1 cellular context compared by ENCODE assay signal in the genomic region with DNA sequence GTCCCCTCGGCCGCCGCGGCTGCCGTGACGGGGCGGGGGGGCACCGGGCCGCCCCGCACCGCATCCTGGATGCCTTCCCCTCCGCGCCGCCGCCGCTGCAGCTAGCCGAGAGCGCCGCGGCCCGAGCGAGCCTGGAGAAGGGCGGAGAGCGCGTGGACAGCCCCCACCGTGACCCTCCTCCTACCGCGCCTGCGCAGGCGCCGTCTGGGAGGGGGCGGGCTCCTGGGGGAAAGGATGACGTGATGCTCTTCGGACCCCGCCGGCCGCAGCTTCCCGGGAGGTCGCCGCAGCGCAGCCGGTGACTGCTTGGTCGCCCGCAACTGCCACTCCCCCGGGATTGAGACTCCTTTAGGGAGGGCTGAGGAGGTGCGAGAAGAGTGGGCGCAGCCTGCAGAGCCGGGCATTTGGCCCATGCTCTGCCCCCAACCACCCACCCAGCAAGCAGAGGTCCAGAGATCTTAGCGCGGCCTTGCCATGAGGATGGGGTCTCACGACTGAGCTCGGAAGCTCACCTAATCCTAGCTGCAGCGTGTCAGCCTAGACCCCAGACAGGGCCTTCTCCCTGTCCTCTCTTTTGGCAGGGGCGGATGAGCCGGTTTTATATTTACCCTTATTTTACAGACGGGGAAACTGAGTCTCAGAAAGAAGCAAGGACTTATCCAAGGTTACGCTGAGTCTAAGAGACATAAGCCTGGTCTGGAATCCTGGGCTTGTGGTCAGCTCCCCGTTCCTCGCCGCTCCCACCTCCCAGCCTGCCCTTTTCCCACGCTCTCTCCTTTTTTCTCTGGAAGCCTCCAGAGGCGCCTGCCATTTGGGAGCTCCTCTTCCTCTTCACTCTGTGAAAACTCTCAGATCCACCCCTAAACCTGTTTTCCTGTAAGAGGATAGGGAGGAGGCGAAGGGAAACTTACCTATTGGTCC.
A peak's percentile ranks its signal among the peaks of the same experiment; 100 is the strongest.
TF ChIP-seq lines count a peak whose summit lies in the region.

Gene DENND5A (minus strand): TSS at position 140 of the 921 bp plus-strand sequence. CDS start 281 bp downstream, outside the sequence.

TF ChIP-seq in HEK293, 187 proteins besides CTCF, POLR2A, EP300 and RAD21 (continued from another document):
- TF ChIP-seq, protein P1, sequence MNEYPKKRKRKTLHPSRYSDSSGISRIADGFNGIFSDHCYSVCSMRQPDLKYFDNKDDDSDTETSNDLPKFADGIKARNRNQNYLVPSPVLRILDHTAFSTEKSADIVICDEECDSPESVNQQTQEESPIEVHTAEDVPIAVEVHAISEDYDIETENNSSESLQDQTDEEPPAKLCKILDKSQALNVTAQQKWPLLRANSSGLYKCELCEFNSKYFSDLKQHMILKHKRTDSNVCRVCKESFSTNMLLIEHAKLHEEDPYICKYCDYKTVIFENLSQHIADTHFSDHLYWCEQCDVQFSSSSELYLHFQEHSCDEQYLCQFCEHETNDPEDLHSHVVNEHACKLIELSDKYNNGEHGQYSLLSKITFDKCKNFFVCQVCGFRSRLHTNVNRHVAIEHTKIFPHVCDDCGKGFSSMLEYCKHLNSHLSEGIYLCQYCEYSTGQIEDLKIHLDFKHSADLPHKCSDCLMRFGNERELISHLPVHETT (tag by site-specific recombination; IDR thresholded peaks at IDR 0.05): no peak
- TF ChIP-seq GLIS2 (tag by site-specific recombination; IDR thresholded peaks at IDR 0.05) (peak; percentile 95), EGR2 (tag by site-specific recombination; IDR thresholded peaks at IDR 0.05; ENCODE audit: low read depth) (peak; percentile 69), KLF8 (tag by site-specific recombination; IDR thresholded peaks at IDR 0.05) (peak; percentile 44; the same call in 1 of the 2 replicates), ZNF302 (tag by site-specific recombination; IDR thresholded peaks at IDR 0.05; ENCODE audit: low read depth) (no peak)
- TF ChIP-seq, protein P2, sequence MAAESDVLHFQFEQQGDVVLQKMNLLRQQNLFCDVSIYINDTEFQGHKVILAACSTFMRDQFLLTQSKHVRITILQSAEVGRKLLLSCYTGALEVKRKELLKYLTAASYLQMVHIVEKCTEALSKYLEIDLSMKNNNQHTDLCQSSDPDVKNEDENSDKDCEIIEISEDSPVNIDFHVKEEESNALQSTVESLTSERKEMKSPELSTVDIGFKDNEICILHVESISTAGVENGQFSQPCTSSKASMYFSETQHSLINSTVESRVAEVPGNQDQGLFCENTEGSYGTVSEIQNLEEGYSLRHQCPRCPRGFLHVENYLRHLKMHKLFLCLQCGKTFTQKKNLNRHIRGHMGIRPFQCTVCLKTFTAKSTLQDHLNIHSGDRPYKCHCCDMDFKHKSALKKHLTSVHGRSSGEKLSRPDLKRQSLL (tag by site-specific recombination; IDR thresholded peaks at IDR 0.05): no peak
TF ChIP-seq in HEK293: peak in this region for 31.
